Comparison of ENCODE assay signal across 30 cellular contexts in the genomic region with DNA sequence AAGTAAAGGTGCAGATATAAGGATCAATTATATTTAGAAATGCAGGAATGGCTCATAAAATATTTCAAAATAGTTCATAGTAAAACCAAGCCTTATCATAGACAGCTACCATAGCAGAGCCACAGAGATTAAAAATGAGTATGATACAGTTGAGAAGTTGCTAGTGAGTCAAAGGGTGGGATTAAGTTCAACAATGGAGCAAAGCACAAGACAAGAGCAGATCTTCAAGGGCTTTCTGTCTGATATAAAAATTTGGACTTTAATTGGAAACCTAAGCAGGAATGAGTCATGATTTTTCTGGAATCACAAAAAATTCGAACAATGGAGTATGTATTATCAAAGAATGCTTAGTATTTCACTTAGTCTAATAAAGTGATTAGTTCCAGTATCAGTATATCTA.
"Had no signal": no experiment of that assay in that cellular context is flagged by ENCODE, and none has a peak within 500 bp of the region (broad histone marks: within the 10 kb centered on the region; RNA-seq: fewer than 3 reads in every experiment).

No MANE protein-coding gene starts in this region.

- H3K27ac Mint-ChIP-seq: dendritic cell treated with granulocyte-macrophage colony-stimulating factor and Interleukin-4, amounts not matched to agents 40 ng/mL and 50 ng/mL, for 4 days; endodermal cell; mesothelial cell of epicardium; naive B cell; natural killer cell treated with Interleukin-12 subunit alpha and Interleukin-12 subunit beta and Interleukin-15 and Interleukin-18, amount 100 ng/mL, for 72 hours; stimulated activated naive B cell treated with anti-CD40 and anti-IgM and Interleukin-4, amounts not matched to agents 10 μg/mL and 1 μg/mL and 100 μg/mL, for 72 hours; stimulated activated naive CD8-positive, alpha-beta T cell treated with anti-CD3 and anti-CD28 coated beads, Interleukin-15, Interleukin-2, amounts not matched to agents 100 ng/mL and 50 ng/mL, for 24 hours had no signal

- H3K27me3 ChIP-seq: foreskin keratinocyte, heart right ventricle, left lung, neutrophil, pancreas, right lobe of liver, tibial nerve, upper lobe of right lung, uterus had no signal

- H3K9me3 Mint-ChIP-seq: dendritic cell treated with granulocyte-macrophage colony-stimulating factor and Interleukin-4, amounts not matched to agents 40 ng/mL and 50 ng/mL, for 4 days; endodermal cell; mesothelial cell of epicardium; naive B cell; stimulated activated naive B cell treated with anti-CD40 and anti-IgM and Interleukin-4, amounts not matched to agents 10 μg/mL and 1 μg/mL and 100 μg/mL, for 72 hours had no signal

- H3K4me3 Mint-ChIP-seq: dendritic cell treated with granulocyte-macrophage colony-stimulating factor and Interleukin-4, amounts not matched to agents 40 ng/mL and 50 ng/mL, for 4 days; endodermal cell; mesothelial cell of epicardium; naive B cell; natural killer cell treated with Interleukin-12 subunit alpha and Interleukin-12 subunit beta and Interleukin-15 and Interleukin-18, amount 100 ng/mL, for 72 hours; neural crest cell; stimulated activated naive B cell treated with anti-CD40 and anti-IgM and Interleukin-4, amounts not matched to agents 10 μg/mL and 1 μg/mL and 100 μg/mL, for 72 hours; stimulated activated naive CD8-positive, alpha-beta T cell treated with anti-CD3 and anti-CD28 coated beads, Interleukin-15, Interleukin-2, amounts not matched to agents 100 ng/mL and 50 ng/mL, for 24 hours had no signal

- H3K9me3 ChIP-seq: heart right ventricle, left lung, mucosa of descending colon, neutrophil, pancreas, right lobe of liver, thoracic aorta, tibial nerve, upper lobe of right lung, uterus had no signal

- ATAC-seq: esophagus mucosa; foreskin keratinocyte; heart right ventricle; left cardiac atrium; left lung; mucosa of descending colon; natural killer cell treated with Interleukin-12 subunit alpha and Interleukin-12 subunit beta and Interleukin-15 and Interleukin-18, amount 100 ng/mL, for 72 hours; pancreas; right lobe of liver; stimulated activated naive B cell treated with anti-CD40 and anti-IgM and Interleukin-4, amounts not matched to agents 10 μg/mL and 1 μg/mL and 100 μg/mL, for 72 hours; upper lobe of right lung had no signal

- H3K4me1 Mint-ChIP-seq: mesothelial cell of epicardium; naive B cell; neural crest cell; stimulated activated naive B cell treated with anti-CD40 and anti-IgM and Interleukin-4, amounts not matched to agents 10 μg/mL and 1 μg/mL and 100 μg/mL, for 72 hours had no signal

- H3K36me3 Mint-ChIP-seq: mesothelial cell of epicardium; naive B cell; natural killer cell treated with Interleukin-12 subunit alpha and Interleukin-12 subunit beta and Interleukin-15 and Interleukin-18, amount 100 ng/mL, for 72 hours; stimulated activated naive B cell treated with anti-CD40 and anti-IgM and Interleukin-4, amounts not matched to agents 10 μg/mL and 1 μg/mL and 100 μg/mL, for 72 hours had no signal

- H3K4me3 ChIP-seq: heart right ventricle, left lung, mucosa of descending colon, pancreas, right lobe of liver, thoracic aorta, tibial nerve, upper lobe of right lung, uterus had no signal

- H3K27me3 Mint-ChIP-seq: dendritic cell treated with granulocyte-macrophage colony-stimulating factor and Interleukin-4, amounts not matched to agents 40 ng/mL and 50 ng/mL, for 4 days; naive B cell; natural killer cell treated with Interleukin-12 subunit alpha and Interleukin-12 subunit beta and Interleukin-15 and Interleukin-18, amount 100 ng/mL, for 72 hours; stimulated activated naive B cell treated with anti-CD40 and anti-IgM and Interleukin-4, amounts not matched to agents 10 μg/mL and 1 μg/mL and 100 μg/mL, for 72 hours; stimulated activated naive CD8-positive, alpha-beta T cell treated with anti-CD3 and anti-CD28 coated beads, Interleukin-15, Interleukin-2, amounts not matched to agents 100 ng/mL and 50 ng/mL, for 24 hours had no signal

- DNase-seq: effector CD8-positive, alpha-beta T cell; endodermal cell; glutamatergic neuron; heart right ventricle; hippocampal formation; left cardiac atrium; left lung; mesenchymal stem cell; mucosa of descending colon; naive B cell; pancreas; retina; right lobe of liver; small intestine; stimulated activated CD4-positive, alpha-beta T cell treated with anti-CD3 and anti-CD28 coated beads, Interleukin-15, amount 100 ng/mL, for 24 hours; stimulated activated CD4-positive, alpha-beta T cell treated with anti-CD3 and anti-CD28 coated beads, Interleukin-2, amount 100 ng/mL, for 48 hours; stimulated activated naive B cell treated with anti-CD40 and anti-IgM and Interleukin-4, amounts not matched to agents 10 μg/mL and 1 μg/mL and 100 μg/mL, for 72 hours; upper lobe of right lung; uterus had no signal

- H3K27ac ChIP-seq: epithelial cell of prostate, foreskin keratinocyte, heart right ventricle, left lung, neutrophil, pancreas, right lobe of liver, thoracic aorta, tibial nerve, upper lobe of right lung, uterus had no signal

- H3K4me1 ChIP-seq: foreskin keratinocyte, left lung, pancreas, right lobe of liver, tibial nerve, upper lobe of right lung, uterus had no signal

- H3K36me3 ChIP-seq: heart right ventricle, neutrophil, pancreas, right lobe of liver, thoracic aorta, tibial nerve, upper lobe of right lung, uterus had no signal
